Comparison of ENCODE assay signal across 1 cellular context in genomic region chr5:139684350-139684880, GRCh38.
TF ChIP-seq lines count a peak whose summit lies in the region.

No MANE protein-coding gene starts in this region.

TF ChIP-seq in HCT116, 20 proteins besides CTCF, POLR2A, EP300 and RAD21 (continued from another document):
- TF ChIP-seq FOSL1 (IDR thresholded peaks at IDR 0.05; ENCODE audit: low read depth): no peak
- TF ChIP-seq SIN3A (IDR thresholded peaks at IDR 0.05; ENCODE audit: low read depth): no peak
- TF ChIP-seq ZFX (IDR thresholded peaks at IDR 0.05): no peak
- TF ChIP-seq ATF3 (IDR thresholded peaks at IDR 0.05): no peak
- no peak for TF ChIP-seq REST (IDR thresholded peaks at IDR 0.05; ENCODE audit: low read depth)
- TF ChIP-seq ZBTB33 (IDR thresholded peaks at IDR 0.05; ENCODE audit: extremely low read depth, insufficient replicate concordance, low read length): no peak
